ENCODE assay signal across 14 cellular contexts in genomic region chr11:130211781-130212401, GRCh38. TPM values are rescaled to one million over a fixed set of nuclear protein-coding genes. Genes with fewer than 3 reads are reported as not detected.
DNase-seq lines count a peak whose midpoint lies in the region; ATAC-seq and TF ChIP-seq lines count a peak whose summit lies in the region.
"Had no signal": no experiment of that assay in that cellular context is flagged by ENCODE, and none has a peak within 500 bp of the region (broad histone marks: within the 10 kb centered on the region; RNA-seq: fewer than 3 reads in every experiment).

No MANE protein-coding gene starts in this region.

- TF ChIP-seq POLR2A in stomach (IDR thresholded peaks at IDR 0.05) = no peak

- no peaks in the 10 kb centered on the region for H3K9me3 Mint-ChIP-seq in activated CD4-positive, alpha-beta memory T cell treated with anti-CD3 and anti-CD28 coated beads, Interleukin-2, amount 10 ng/mL, durations not matched to agents 7 days and 5 days

- H3K4me3 ChIP-seq in H7 (ENCODE audit: insufficient read depth, low read depth, low read length) (no peak overlapping the region), stomach (no peak overlapping the region), foreskin fibroblast (ENCODE audit: low read depth in 1 of 2, low read length in 2 of 2) (no peak overlapping the region)
- H3K4me3 ChIP-seq: gastrocnemius medialis, thoracic aorta had no signal

- TF ChIP-seq EP300 in stomach (IDR thresholded peaks at IDR 0.05) = no peak

- CTCF ChIA-PET in activated CD4-positive, alpha-beta memory T cell treated with anti-CD3 and anti-CD28 coated beads, Interleukin-2, amount 10 ng/mL, durations not matched to agents 7 days and 5 days (lab: Charles Lee) = interaction anchor here (0.7 to 1.6 kb wide), 13 partner anchors 13 to 683 kb away, joined by 3 to 28 read pairs (median 4); no protein-coding TSS in a partner anchor

- POLR2A ChIA-PET in activated CD4-positive, alpha-beta memory T cell treated with anti-CD3 and anti-CD28 coated beads, Interleukin-2, amount 10 ng/mL, durations not matched to agents 7 days and 5 days (lab: Charles Lee) = interaction anchor here (0.9 kb wide), 1 partner anchor 680 kb away, joined by 3 read pairs; no protein-coding TSS in a partner anchor

- H3K4me3 Mint-ChIP-seq in activated CD4-positive, alpha-beta memory T cell treated with anti-CD3 and anti-CD28 coated beads, Interleukin-2, amount 10 ng/mL, durations not matched to agents 7 days and 5 days = no peak overlapping the region

- H3K27ac Mint-ChIP-seq in activated CD4-positive, alpha-beta memory T cell treated with anti-CD3 and anti-CD28 coated beads, Interleukin-2, amount 10 ng/mL, durations not matched to agents 7 days and 5 days = no peak overlapping the region

- peak overlapping the region in 1 of 5 donors; percentile 57 for H3K27ac ChIP-seq in stomach
- H3K27ac ChIP-seq: gastrocnemius medialis, thoracic aorta, VCaP had no signal

- DNase-seq in H7 = peak; percentile 37
- peak; percentile 12 for DNase-seq in activated CD4-positive, alpha-beta memory T cell treated with anti-CD3 and anti-CD28 coated beads, Interleukin-2, amount 10 ng/mL, durations not matched to agents 7 days and 5 days
- DNase-seq in left lobe of liver (ENCODE audit: low spot score) = peak; percentile 38
- DNase-seq in stomach = peak; percentile 20
- DNase-seq in NCI-H82 treated with DMSO at 0.1 percent for 48 hours (lab: John Stamatoyannopoulos, UW; ENCODE audit: unreplicated experiment) = no peak
- DNase-seq in foreskin fibroblast = no peak
- DNase-seq in NCI-H187 treated with DMSO at 0.1 percent for 48 hours (lab: John Stamatoyannopoulos, UW) = no peak
- DNase-seq: activated naive CD4-positive, alpha-beta T cell treated with Interleukin-2 at 50 U/mL for 16 hours; C1 segment of cervical spinal cord; gastrocnemius medialis; mesenchymal stem cell; stimulated activated CD4-positive, alpha-beta T cell treated with anti-CD3 and anti-CD28 coated beads, Interleukin-2, amount 100 ng/mL, for 48 hours had no signal

- TF ChIP-seq CTCF in stomach (IDR thresholded peaks at IDR 0.05) = no peak
- no peak for TF ChIP-seq CTCF in foreskin fibroblast (IDR thresholded peaks at IDR 0.05; ENCODE audit: low read depth, low read length)

- peaks cover 4% of the 10 kb centered on the region for H3K27me3 Mint-ChIP-seq in activated CD4-positive, alpha-beta memory T cell treated with anti-CD3 and anti-CD28 coated beads, Interleukin-2, amount 10 ng/mL, durations not matched to agents 7 days and 5 days

- H3K4me1 ChIP-seq in stomach = peaks cover 8 to 16% (median 9%) of the 10 kb centered on the region in 4 donors

- no peaks in the 10 kb centered on the region for H3K36me3 Mint-ChIP-seq in activated CD4-positive, alpha-beta memory T cell treated with anti-CD3 and anti-CD28 coated beads, Interleukin-2, amount 10 ng/mL, durations not matched to agents 7 days and 5 days (ENCODE audit: low read depth)

- H3K27me3 ChIP-seq in H7 (ENCODE audit: control insufficient read depth, insufficient read depth, low read length) (no peaks in the 10 kb centered on the region), stomach (peaks cover 0 to 4% (median 0%) of the 10 kb centered on the region in 3 donors)
- H3K27me3 ChIP-seq: gastrocnemius medialis had no signal

- H3K4me1 Mint-ChIP-seq in activated CD4-positive, alpha-beta memory T cell treated with anti-CD3 and anti-CD28 coated beads, Interleukin-2, amount 10 ng/mL, durations not matched to agents 7 days and 5 days = no peaks in the 10 kb centered on the region

- WGBS in stomach, 5 donors = 76 to 93% (median 84%) methylated on average over 6 to 19 of the region's 19 CpGs

- ATAC-seq in left lobe of liver = no peak
- ATAC-seq: gastrocnemius medialis had no signal

- H3K9me3 ChIP-seq in stomach = no peaks in the 10 kb centered on the region
- H3K9me3 ChIP-seq: gastrocnemius medialis, thoracic aorta had no signal

- H3K36me3 ChIP-seq in H7 (replicated peaks; ENCODE audit: control insufficient read depth, insufficient read depth, low read length) (no peaks in the 10 kb centered on the region; the same call in 1 of the 2 replicates), stomach (peaks cover 0 to 44% (median 35%) of the 10 kb centered on the region in 4 donors)
- H3K36me3 ChIP-seq: gastrocnemius medialis, thoracic aorta had no signal

- intact Hi-C loops in stomach (cut with DNase I; ENCODE audit: low total_unique reads) = loop anchor here (10.0 kb wide), 1 partner anchor 653 kb away; no protein-coding TSS in a partner anchor

RNA-seq across cellular contexts. Expression of gene ST14, which starts 52.3 kb away (rescaled TPM):
- total RNA-seq in H7 (2014; rRNA removed; shearing (Covaris generic)) = 4.5 and 4.7 TPM in 2 replicates
- total RNA-seq in activated CD4-positive, alpha-beta memory T cell treated with anti-CD3 and anti-CD28 coated beads, Interleukin-2, amount 10 ng/mL, durations not matched to agents 7 days and 5 days = not detected
- total RNA-seq in left lobe of liver (3.7 TPM), stomach (100 to 1,000 TPM in 2 of 5 donors, 10 to 100 TPM in 3; 43.9 to 380 (median 62.5) TPM)
- 10 to 100 TPM; 12.4 to 48.6 (median 48.3) TPM for polyA plus RNA-seq in stomach

Comparison
In these comparisons a context has a peak if more than half of its experiments do, and no peak if none do; other contexts are left out.
1. DNase-seq: peak in H7 (single experiment), activated CD4-positive, alpha-beta memory T cell treated with anti-CD3 and anti-CD28 coated beads, Interleukin-2, amount 10 ng/mL, durations not matched to agents 7 days and 5 days (single experiment), left lobe of liver (single experiment) and stomach (single experiment); none in NCI-H82 treated with DMSO at 0.1 percent for 48 hours (single experiment), foreskin fibroblast (0 of 2) and NCI-H187 treated with DMSO at 0.1 percent for 48 hours (single experiment).